22 cellular contexts compared by ENCODE assay signal in genomic region chr9:95557142-95557541, GRCh38. TPM values are rescaled to one million over a fixed set of nuclear protein-coding genes. Genes with fewer than 3 reads are reported as not detected.
A peak's percentile ranks its signal among the peaks of the same experiment; 100 is the strongest.
DNase-seq lines count a peak whose midpoint lies in the region; ATAC-seq, FAIRE-seq and TF ChIP-seq lines count a peak whose summit lies in the region.
"Had no signal": no experiment of that assay in that cellular context is flagged by ENCODE, and none has a peak within 500 bp of the region (broad histone marks: within the 10 kb centered on the region; RNA-seq: fewer than 3 reads in every experiment).

No MANE protein-coding gene starts in this region.

- peak; percentile 88 for FAIRE-seq in GM12891 (lab: Jason Lieb, UNC)
- FAIRE-seq in bronchial epithelial cell (lab: Jason Lieb, UNC), result peak; percentile 100
- FAIRE-seq: RCC 7860 had no signal

- peak overlapping the region; percentile 58 for H4K91ac ChIP-seq in neuronal stem cell (ENCODE audit: low read depth, low read length, poor library complexity)

- H3K4me3 ChIP-seq in HEK293 (ENCODE audit: low read depth, low read length) (no peak overlapping the region), bronchial epithelial cell (ENCODE audit: low read depth, low read length) (no peak overlapping the region), neuronal stem cell (ENCODE audit: low read length in 2 of 2) (peak overlapping the region in 1 of 2 donors; percentile 9), mammary epithelial cell (replicated peaks in 1 of 3; ENCODE audit: insufficient read depth in 1 of 3, low read depth in 2 of 3, low read length in 3 of 3) (no peak overlapping the region)
- H3K4me3 ChIP-seq: HAP-1, SK-N-MC had no signal

- CTCF ChIA-PET in HEK293 (lab: Yijun Ruan, JAX) (no interaction called here), mammary epithelial cell (lab: Charles Lee; ENCODE audit: low non-redundant PET) (no interaction called here)

- H3K9me3 Mint-ChIP-seq in natural killer cell, result no peaks in the 10 kb centered on the region

- H3K4me3 Mint-ChIP-seq in natural killer cell, result no peak overlapping the region
- H3K4me3 Mint-ChIP-seq: CD4-positive, alpha-beta memory T cell had no signal

- no peak overlapping the region for H2AK5ac ChIP-seq in neuronal stem cell (ENCODE audit: low read depth, low read length)

- H3K27ac ChIP-seq in HEK293 (ENCODE audit: extremely low read depth, low read depth, low read length) (no peak overlapping the region), neuronal stem cell (replicated peaks; ENCODE audit: low read length) (no peak overlapping the region), mammary epithelial cell (ENCODE audit: insufficient read depth, low read depth, low read length) (no peak overlapping the region)
- H3K27ac ChIP-seq: SK-N-MC had no signal

- H3K27me3 Mint-ChIP-seq in natural killer cell (ENCODE audit: low read depth in 2 of 2), result peaks cover 47 to 75% of the 10 kb centered on the region in 2 donors

- H3K9ac ChIP-seq in neuronal stem cell (ENCODE audit: low read depth, low read length, poor library complexity) (no peak overlapping the region), mammary epithelial cell (ENCODE audit: insufficient read depth, low read length) (no peak overlapping the region)

- TF ChIP-seq CTCF in HEK293 (tag by site-specific recombination; IDR thresholded peaks at IDR 0.05) (no peak), bronchial epithelial cell (IDR thresholded peaks at IDR 0.05; ENCODE audit: insufficient read depth, low read length, severe bottlenecking) (no peak), mammary epithelial cell (conservative IDR thresholded peaks at IDR 0.05 in 1 of 2, IDR thresholded peaks at IDR 0.05 in 1 of 2; ENCODE audit: extremely low read depth in 1 of 2, insufficient read depth in 1 of 2, low read depth in 1 of 2, low read length in 2 of 2) (no peak), natural killer cell (IDR thresholded peaks at IDR 0.05) (no peak)

- H2BK120ac ChIP-seq in neuronal stem cell (ENCODE audit: low read depth, low read length), result no peak overlapping the region

- DNase-seq in GM12891 (ENCODE audit: insufficient read length, low spot score), result no peak
- no peak for DNase-seq in bronchial epithelial cell (ENCODE audit: low read depth)
- DNase-seq in neuronal stem cell (ENCODE audit: low spot score), result no peak
- DNase-seq in mammary epithelial cell, result no peak
- no peak for DNase-seq in natural killer cell
- DNase-seq: C1 segment of cervical spinal cord; CD4-positive, alpha-beta memory T cell; COR-L47; DMS 273 treated with DMSO at 0.1 percent for 48 hours; DMS79; EL; GDM1; Kasumi-1; NCI-H1436 treated with DMSO at 0.1 percent for 48 hours; NCI-H446; SIG-M5; SW 1271 had no signal

- H3K4me1 ChIP-seq in HEK293 (ENCODE audit: control insufficient read depth, insufficient read depth, low read length) (no peaks in the 10 kb centered on the region), neuronal stem cell (ENCODE audit: control insufficient read depth in 2 of 2, insufficient read depth in 1 of 2, low read depth in 1 of 2, low read length in 2 of 2) (peaks cover 0 to 13% of the 10 kb centered on the region in 2 donors), mammary epithelial cell (ENCODE audit: insufficient read depth, low read length) (no peaks in the 10 kb centered on the region)
- H3K4me1 ChIP-seq: HAP-1 had no signal

- H3K36me3 ChIP-seq in HEK293 (ENCODE audit: control insufficient read depth in 2 of 2, insufficient read depth in 1 of 2, low read length in 2 of 2), result no peaks in the 10 kb centered on the region
- H3K36me3 ChIP-seq in bronchial epithelial cell (ENCODE audit: control insufficient read depth, insufficient read depth, low read length), result no peaks in the 10 kb centered on the region
- no peaks in the 10 kb centered on the region for H3K36me3 ChIP-seq in neuronal stem cell (replicated peaks in 1 of 2; ENCODE audit: control insufficient read depth in 2 of 2, insufficient read depth in 2 of 2, low read length in 2 of 2)
- H3K36me3 ChIP-seq in mammary epithelial cell (ENCODE audit: insufficient read depth, low read length), result no peaks in the 10 kb centered on the region
- H3K36me3 ChIP-seq: HAP-1 had no signal

- H3K79me1 ChIP-seq in neuronal stem cell (ENCODE audit: low read depth, low read length), result no peaks in the 10 kb centered on the region

- H2BK15ac ChIP-seq in neuronal stem cell (ENCODE audit: low read length), result no peak overlapping the region

- intact Hi-C loops in mammary epithelial cell (cut with micrococcal nuclease), result no loop called here
- intact Hi-C loops in natural killer cell (cut with micrococcal nuclease), result no loop called here

- in situ Hi-C loops in mammary epithelial cell (cut with MboI; ENCODE audit: low sequenced_read_pairs in 2 of 2), result no loop called here

- ATAC-seq in HG03025 (IDR thresholded peaks at IDR 0.05; ENCODE audit: low FRiP score, unreplicated experiment) (no peak), natural killer cell (no peak)

- 100% methylated on average over 10 of the region's 11 CpGs; no CpG with 5 or more reads in 1 of the 2 donors for WGBS in neuronal stem cell (ENCODE audit: extremely low coverage in 2 of 2, insufficient read length in 2 of 2, insufficient replicate concordance in 1 of 2), 2 donors
- WGBS in mammary epithelial cell (ENCODE audit: low coverage, missing lambda C conversion rate), result 96% methylated on average over 11 of the region's 11 CpGs

- no peak for TF ChIP-seq POLR2A in GM12891 (IDR thresholded peaks at IDR 0.05; ENCODE audit: low read depth, low read length)

- H3K18ac ChIP-seq in neuronal stem cell (ENCODE audit: low read length), result no peak overlapping the region

- BruUV-seq in mammary epithelial cell (replicated peaks; lab: Mats Ljungman, UMichigan), result no TSS peak

- H3K14ac ChIP-seq in neuronal stem cell (ENCODE audit: low read length), result peak overlapping the region; percentile 17

- H3K4me2 ChIP-seq in neuronal stem cell (ENCODE audit: insufficient read depth, low read length, poor library complexity, severe bottlenecking) (no peak overlapping the region), mammary epithelial cell (ENCODE audit: insufficient read depth, low read depth, low read length) (no peak overlapping the region)

- dilution Hi-C loops in mammary epithelial cell (cut with HindIII; ENCODE audit: low sequenced_read_pairs), result no loop called here

- H3K4me1 Mint-ChIP-seq in natural killer cell, result peaks cover 0 to 24% of the 10 kb centered on the region in 2 donors

- H3K36me3 Mint-ChIP-seq in natural killer cell, result peaks cover 7% of the 10 kb centered on the region
- H3K36me3 Mint-ChIP-seq: CD4-positive, alpha-beta memory T cell had no signal

- H2BK12ac ChIP-seq in neuronal stem cell (ENCODE audit: low read length), result peak overlapping the region; percentile 16

- no peaks in the 10 kb centered on the region for H3K79me2 ChIP-seq in mammary epithelial cell (ENCODE audit: insufficient read depth, low read length)

- POLR2A ChIA-PET in HEK293 (lab: Yijun Ruan, JAX), result no interaction called here

- peak overlapping the region in 1 of 2 donors; percentile 10 for H3K27ac Mint-ChIP-seq in natural killer cell
- H3K27ac Mint-ChIP-seq: CD4-positive, alpha-beta memory T cell had no signal

- H2BK5ac ChIP-seq in neuronal stem cell (ENCODE audit: low read length), result no peak overlapping the region

- H3K9me3 ChIP-seq in HEK293 (ENCODE audit: control insufficient read depth, insufficient read depth, low read depth, low read length) (no peaks in the 10 kb centered on the region), neuronal stem cell (replicated peaks in 1 of 2; ENCODE audit: control insufficient read depth in 2 of 2, insufficient read depth in 1 of 2, low read depth in 1 of 2, low read length in 2 of 2) (peaks cover 8% of the 10 kb centered on the region in 2 donors), mammary epithelial cell (replicated peaks; ENCODE audit: insufficient read depth, low read length) (no peaks in the 10 kb centered on the region)
- H3K9me3 ChIP-seq: HAP-1 had no signal

- H2AFZ ChIP-seq in neuronal stem cell (ENCODE audit: low read length) (no peak overlapping the region), mammary epithelial cell (ENCODE audit: low read depth, low read length) (no peak overlapping the region)

- H3K27me3 ChIP-seq in bronchial epithelial cell (ENCODE audit: control insufficient read depth, insufficient read depth, low read length) (no peaks in the 10 kb centered on the region), neuronal stem cell (ENCODE audit: control insufficient read depth in 3 of 3, insufficient read depth in 3 of 3, low read depth in 1 of 3, low read length in 3 of 3) (peaks cover 0 to 16% (median 3%) of the 10 kb centered on the region in 3 experiments), mammary epithelial cell (ENCODE audit: insufficient read depth, low read length) (peaks cover 2% of the 10 kb centered on the region)

- H3K23ac ChIP-seq in neuronal stem cell (ENCODE audit: low read depth, low read length, poor library complexity), result peak overlapping the region; percentile 29

- H4K20me1 ChIP-seq in mammary epithelial cell (ENCODE audit: insufficient read depth, low read length), result no peaks in the 10 kb centered on the region

- H3K4ac ChIP-seq in neuronal stem cell (ENCODE audit: low read length), result no peak overlapping the region

- H4K8ac ChIP-seq in neuronal stem cell (ENCODE audit: low read depth, low read length), result peak overlapping the region; percentile 53

TF ChIP-seq in GM12891, 5 proteins besides CTCF, POLR2A, EP300 and RAD21:
- no peak for TF ChIP-seq TAF1 (IDR thresholded peaks at IDR 0.05; ENCODE audit: low read depth, low read length)

TF ChIP-seq in HEK293, 187 proteins besides CTCF, POLR2A, EP300 and RAD21 (continues in another document):
- TF ChIP-seq ZNF157 (tag by site-specific recombination; IDR thresholded peaks at IDR 0.05) (0 out of 2 replicates have a peak, but pooled peaks have one; percentile 30), ZNF707 (tag by site-specific recombination; IDR thresholded peaks at IDR 0.05) (peak; percentile 39; the same call in 1 of the 2 replicates), YY1 (tag by site-specific recombination; IDR thresholded peaks at IDR 0.05) (no peak), KLF10 (tag by site-specific recombination; IDR thresholded peaks at IDR 0.05) (no peak), ZNF837 (tag by site-specific recombination; IDR thresholded peaks at IDR 0.05) (no peak), ZNF514 (tag by site-specific recombination; IDR thresholded peaks at IDR 0.05) (0 out of 2 replicates have a peak, but pooled peaks have one; percentile 16)

RNA-seq across cellular contexts. Expression of gene PTCH1, which starts 40.4 kb away (rescaled TPM):
- 2.7 TPM for polyA plus RNA-seq in GM12891 (2012; ENCODE audit: low read depth, missing spikeins)
- total RNA-seq in bronchial epithelial cell (0.64 and 1.6 TPM in 2 replicates), mammary epithelial cell (1 to 10 TPM; 5.0 to 7.0 TPM), natural killer cell (100 to 1,000 TPM in 1 of 3 donors, 10 to 100 TPM in 2; 60.9 to 127 (median 82.1) TPM)
- 18.4 TPM for polyA plus RNA-seq in neuronal stem cell (2013, experiment 1 of 2)
- polyA plus RNA-seq in neuronal stem cell (2013, experiment 2 of 2), result 18.9 TPM
- polyA plus RNA-seq in mammary epithelial cell, result 1.7 TPM
- 9.3 TPM for polyA minus RNA-seq in mammary epithelial cell

Comparison
In these comparisons a context has a peak if more than half of its experiments do, and no peak if none do; other contexts are left out.
1. RNA of gene PTCH1, which starts 40.4 kb away (total RNA-seq): 60.9 to 127 TPM in natural killer cell; 5.0 to 7.0 TPM in mammary epithelial cell and 0.64 to 1.6 TPM in bronchial epithelial cell; every median in the first group is over 4 times any median in the second.